In genomic region chr2:113236367-113237159, GRCh38 we compare ENCODE assay signal across 10 cellular contexts. TPM values are rescaled to one million over a fixed set of nuclear protein-coding genes. Genes with fewer than 3 reads are reported as not detected.
A peak's percentile ranks its signal among the peaks of the same experiment; 100 is the strongest.
DNase-seq lines count a peak whose midpoint lies in the region; ATAC-seq lines count a peak whose summit lies in the region.
"Had no signal": no experiment of that assay in that cellular context is flagged by ENCODE, and none has a peak within 500 bp of the region (broad histone marks: within the 10 kb centered on the region; RNA-seq: fewer than 3 reads in every experiment).

No MANE protein-coding gene starts in this region.

- peak overlapping the region; percentile 28 for H3K4me3 ChIP-seq in iPS-18a (ENCODE audit: low read length)

- no peaks in the 10 kb centered on the region for H3K9me3 Mint-ChIP-seq in activated CD4-positive, alpha-beta T cell treated with anti-CD3 and anti-CD28 coated beads, Interleukin-2, amount 10 ng/mL, durations not matched to agents 24 days and 14 days
- no peaks in the 10 kb centered on the region for H3K9me3 Mint-ChIP-seq in stimulated activated memory B cell treated with anti-CD40 and anti-IgM and Interleukin-4, amounts not matched to agents 10 μg/mL and 1 μg/mL and 100 μg/mL, for 72 hours
- H3K9me3 Mint-ChIP-seq: type B pancreatic cell had no signal

- H3K27ac ChIP-seq in iPS-18a (ENCODE audit: low read length): no peak overlapping the region

- H3K27me3 Mint-ChIP-seq in activated CD4-positive, alpha-beta T cell treated with anti-CD3 and anti-CD28 coated beads, Interleukin-2, amount 10 ng/mL, durations not matched to agents 24 days and 14 days: peaks cover 2% of the 10 kb centered on the region
- H3K27me3 Mint-ChIP-seq in T-helper 17 cell: peaks cover 9% of the 10 kb centered on the region
- H3K27me3 Mint-ChIP-seq in stimulated activated memory B cell treated with anti-CD40 and anti-IgM and Interleukin-4, amounts not matched to agents 10 μg/mL and 1 μg/mL and 100 μg/mL, for 72 hours: no peaks in the 10 kb centered on the region

- H3K4me3 Mint-ChIP-seq in activated CD4-positive, alpha-beta T cell treated with anti-CD3 and anti-CD28 coated beads, Interleukin-2, amount 10 ng/mL, durations not matched to agents 24 days and 14 days: peak overlapping the region; percentile 34
- peak overlapping the region; percentile 53 for H3K4me3 Mint-ChIP-seq in T-helper 17 cell
- peak overlapping the region; percentile 78 for H3K4me3 Mint-ChIP-seq in stimulated activated memory B cell treated with anti-CD40 and anti-IgM and Interleukin-4, amounts not matched to agents 10 μg/mL and 1 μg/mL and 100 μg/mL, for 72 hours
- H3K4me3 Mint-ChIP-seq: type B pancreatic cell had no signal

- intact Hi-C loops in activated CD4-positive, alpha-beta T cell treated with anti-CD3 and anti-CD28 coated beads, Interleukin-2, amount 10 ng/mL, durations not matched to agents 24 days and 14 days (cut with micrococcal nuclease): no loop called here

- no peak for DNase-seq in activated CD4-positive, alpha-beta T cell treated with anti-CD3 and anti-CD28 coated beads, Interleukin-2, amount 10 ng/mL, durations not matched to agents 24 days and 14 days
- no peak for DNase-seq in activated CD4-positive, alpha-beta T cell treated with anti-CD3 and anti-CD28 coated beads for 1 hour
- DNase-seq in T-helper 17 cell (no peak), hypothalamus (lab: John Stamatoyannopoulos, UW) (no peak), kidney glomerular epithelial cell (lab: John Stamatoyannopoulos, UW) (no peak)
- DNase-seq: heart right ventricle had no signal

- peak overlapping the region; percentile 26 for H3K27ac Mint-ChIP-seq in activated CD4-positive, alpha-beta T cell treated with anti-CD3 and anti-CD28 coated beads, Interleukin-2, amount 10 ng/mL, durations not matched to agents 24 days and 14 days
- peak overlapping the region; percentile 66 for H3K27ac Mint-ChIP-seq in T-helper 17 cell
- H3K27ac Mint-ChIP-seq in stimulated activated memory B cell treated with anti-CD40 and anti-IgM and Interleukin-4, amounts not matched to agents 10 μg/mL and 1 μg/mL and 100 μg/mL, for 72 hours: peak overlapping the region; percentile 77
- H3K27ac Mint-ChIP-seq: type B pancreatic cell had no signal

- no peak overlapping the region for H3K9ac ChIP-seq in iPS-18a (ENCODE audit: low read length)

- H3K9me3 ChIP-seq in T-helper 17 cell (ENCODE audit: control insufficient read depth, low read length, poor library complexity, severe bottlenecking) (no peaks in the 10 kb centered on the region), iPS-18a (ENCODE audit: control insufficient read depth, low read depth, low read length) (no peaks in the 10 kb centered on the region)
- H3K9me3 ChIP-seq: heart right ventricle had no signal

- no peak for ATAC-seq in T-helper 17 cell
- ATAC-seq in stimulated activated memory B cell treated with anti-CD40 and anti-IgM and Interleukin-4, amounts not matched to agents 10 μg/mL and 1 μg/mL and 100 μg/mL, for 72 hours: no peak
- ATAC-seq in GM18861 (IDR thresholded peaks at IDR 0.05; ENCODE audit: unreplicated experiment): no peak

- H3K36me3 ChIP-seq in iPS-18a (ENCODE audit: control insufficient read depth, low read depth, low read length): peaks cover 22% of the 10 kb centered on the region
- H3K36me3 ChIP-seq: heart right ventricle had no signal

- H3K27me3 ChIP-seq in iPS-18a (ENCODE audit: control insufficient read depth, insufficient read depth, low read length): no peaks in the 10 kb centered on the region
- H3K27me3 ChIP-seq: heart right ventricle had no signal

- peaks cover 24% of the 10 kb centered on the region for H3K4me1 Mint-ChIP-seq in activated CD4-positive, alpha-beta T cell treated with anti-CD3 and anti-CD28 coated beads, Interleukin-2, amount 10 ng/mL, durations not matched to agents 24 days and 14 days
- H3K4me1 Mint-ChIP-seq in T-helper 17 cell: peaks cover 12% of the 10 kb centered on the region
- peaks cover 20% of the 10 kb centered on the region for H3K4me1 Mint-ChIP-seq in stimulated activated memory B cell treated with anti-CD40 and anti-IgM and Interleukin-4, amounts not matched to agents 10 μg/mL and 1 μg/mL and 100 μg/mL, for 72 hours

- no peaks in the 10 kb centered on the region for H3K4me1 ChIP-seq in iPS-18a (ENCODE audit: control insufficient read depth, low read depth, low read length)

- peaks cover 5% of the 10 kb centered on the region for H3K36me3 Mint-ChIP-seq in activated CD4-positive, alpha-beta T cell treated with anti-CD3 and anti-CD28 coated beads, Interleukin-2, amount 10 ng/mL, durations not matched to agents 24 days and 14 days (ENCODE audit: low read depth)
- peaks cover 7% of the 10 kb centered on the region for H3K36me3 Mint-ChIP-seq in T-helper 17 cell (ENCODE audit: low read depth)
- peaks cover 6% of the 10 kb centered on the region for H3K36me3 Mint-ChIP-seq in stimulated activated memory B cell treated with anti-CD40 and anti-IgM and Interleukin-4, amounts not matched to agents 10 μg/mL and 1 μg/mL and 100 μg/mL, for 72 hours

RNA-seq across cellular contexts. Expression of gene PAX8, which starts 42.2 kb away (rescaled TPM):
- 0.45 and 0.77 TPM in 2 replicates for total RNA-seq in activated CD4-positive, alpha-beta T cell treated with anti-CD3 and anti-CD28 coated beads, Interleukin-2, amount 10 ng/mL, durations not matched to agents 24 days and 14 days
- total RNA-seq in T-helper 17 cell: 1 to 10 TPM in 1 of 2 donors, under 1 TPM in 1; 0.21 to 1.4 TPM

Comparison
In these comparisons a context has a peak if more than half of its experiments do, and no peak if none do; other contexts are left out.
1. H3K27ac Mint-ChIP-seq: peak in every context shown above with its lines; median percentile 77 in stimulated activated memory B cell treated with anti-CD40 and anti-IgM and Interleukin-4, amounts not matched to agents 10 μg/mL and 1 μg/mL and 100 μg/mL, for 72 hours; 66 in T-helper 17 cell; 26 in activated CD4-positive, alpha-beta T cell treated with anti-CD3 and anti-CD28 coated beads, Interleukin-2, amount 10 ng/mL, durations not matched to agents 24 days and 14 days.